In genomic region chr20:49278036-49278816, GRCh38 we compare ENCODE assay signal across 8 cellular contexts. TPM values are rescaled to one million over a fixed set of nuclear protein-coding genes. Genes with fewer than 3 reads are reported as not detected.
DNase-seq lines count a peak whose midpoint lies in the region; ATAC-seq and TF ChIP-seq lines count a peak whose summit lies in the region.

Gene ZNFX1 (minus strand): TSS chr20:49278057. CDS start chr20:49275839, 2,218 bp downstream.

- peak within 1 kb of the TSS; percentile 71 to 100 (median 98) for H3K27ac ChIP-seq in dorsolateral prefrontal cortex
- peak within 1 kb of the TSS; percentile 81 to 94 (median 92) for H3K27ac ChIP-seq in right lobe of liver

- H3K4me1 ChIP-seq in right lobe of liver = peaks cover 0 to 35% (median 14%) of the 10 kb centered on the region in 4 donors

- ATAC-seq in GM19438 (IDR thresholded peaks at IDR 0.05; ENCODE audit: low read depth, unreplicated experiment) (peak; percentile 88), HG03575 (IDR thresholded peaks at IDR 0.05; ENCODE audit: extremely low read depth, insufficient number of reproducible peaks, low FRiP score, unreplicated experiment) (peak; percentile 37), right lobe of liver (peak; percentile 84 to 97 (median 90))

- 0% methylated on average over 19 of the region's 80 CpGs for WGBS in right lobe of liver (ENCODE audit: insufficient coverage, low coverage, low lambda C conversion rate, missing lambda C conversion rate)

- H3K9me3 ChIP-seq in right lobe of liver = no peaks in the 10 kb centered on the region

- CTCF ChIA-PET in activated CD4-positive, alpha-beta memory T cell treated with anti-CD3 and anti-CD28 coated beads for 36 hours (lab: Charles Lee) = no interaction called here

- TF ChIP-seq CTCF in dorsolateral prefrontal cortex (IDR thresholded peaks at IDR 0.05 in 54 of 56, conservative IDR thresholded peaks at IDR 0.05 in 2 of 56; ENCODE audit: low read depth in 1 of 56, partially characterized antibody in 56 of 56) (peak in 45 of 56 donors; percentile 1 to 57 (median 30)), right lobe of liver (IDR thresholded peaks at IDR 0.05) (peak in 1 of 4 donors; percentile 21)

- POLR2A ChIA-PET in activated CD4-positive, alpha-beta memory T cell treated with anti-CD3 and anti-CD28 coated beads for 36 hours (lab: Charles Lee) = interaction anchor here (1.0 to 3.7 kb wide), 3 partner anchors 9 to 317 kb away, joined by 3 to 26 read pairs (median 25); no protein-coding TSS in a partner anchor

- peak within 1 kb of the TSS; percentile 56 to 100 (median 90) for H3K4me3 ChIP-seq in dorsolateral prefrontal cortex
- peak within 1 kb of the TSS; percentile 60 to 94 (median 83) for H3K4me3 ChIP-seq in right lobe of liver

- H3K36me3 Mint-ChIP-seq in activated CD4-positive, alpha-beta memory T cell treated with anti-CD3 and anti-CD28 coated beads for 36 hours = peaks cover 75% of the 10 kb centered on the region

- H3K27ac Mint-ChIP-seq in activated CD4-positive, alpha-beta memory T cell treated with anti-CD3 and anti-CD28 coated beads for 36 hours = peak within 1 kb of the TSS; percentile 99

- H3K27me3 ChIP-seq in dorsolateral prefrontal cortex = no peaks in the 10 kb centered on the region
- no peaks in the 10 kb centered on the region for H3K27me3 ChIP-seq in right lobe of liver

- TF ChIP-seq POLR2A in right lobe of liver (IDR thresholded peaks at IDR 0.05) = peak; percentile 96

- peaks cover 2% of the 10 kb centered on the region for H3K27me3 Mint-ChIP-seq in activated CD4-positive, alpha-beta memory T cell treated with anti-CD3 and anti-CD28 coated beads for 36 hours

- H3K4me3 Mint-ChIP-seq in activated CD4-positive, alpha-beta memory T cell treated with anti-CD3 and anti-CD28 coated beads for 36 hours = peak within 1 kb of the TSS; percentile 99

- peaks cover 13 to 51% (median 38%) of the 10 kb centered on the region in 4 donors for H3K36me3 ChIP-seq in right lobe of liver

- DNase-seq in CD1c-positive myeloid dendritic cell (ENCODE audit: extremely low spot score) (peak; percentile 99), NCI-H82 treated with DMSO at 0.1 percent for 48 hours (lab: John Stamatoyannopoulos, UW; ENCODE audit: unreplicated experiment) (peak; percentile 98), dorsolateral prefrontal cortex (peak; percentile 97 to 99 (median 98)), right lobe of liver (peak; percentile 99 to 100 (median 100))
- peak; percentile 99 for DNase-seq in activated CD4-positive, alpha-beta memory T cell treated with anti-CD3 and anti-CD28 coated beads for 36 hours
- peak; percentile 97 to 98 for DNase-seq in stimulated activated CD4-positive, alpha-beta T cell treated with anti-CD3 and anti-CD28 coated beads, Interleukin-4, amount 100 ng/mL, for 4 hours

- H3K9me3 Mint-ChIP-seq in activated CD4-positive, alpha-beta memory T cell treated with anti-CD3 and anti-CD28 coated beads for 36 hours = peaks cover 32% of the 10 kb centered on the region

- peaks cover 51% of the 10 kb centered on the region for H3K4me1 Mint-ChIP-seq in activated CD4-positive, alpha-beta memory T cell treated with anti-CD3 and anti-CD28 coated beads for 36 hours (ENCODE audit: low read depth)

- intact Hi-C loops in activated CD4-positive, alpha-beta memory T cell treated with anti-CD3 and anti-CD28 coated beads for 36 hours (cut with micrococcal nuclease) = loop anchor here (1.0 to 10.0 kb wide), 8 partner anchors 32 to 837 kb away; partner anchors contain the start of genes ARFGEF2, CSE1L, DDX27 and SLC9A8
- intact Hi-C loops in dorsolateral prefrontal cortex (cut with DNase I) (loop anchor here (1.0 to 5.0 kb wide), 6 partner anchors 56 to 231 kb away; partner anchors contain the start of genes STAU1 (in 2 of the 2), CSE1L (in 1 of the 2) and DDX27 (in 1 of the 2)), right lobe of liver (cut with DNase I) (no loop called here)

RNA-seq across cellular contexts. Expression of gene ZNFX1, which starts in this region (rescaled TPM):
- total RNA-seq in activated CD4-positive, alpha-beta memory T cell treated with anti-CD3 and anti-CD28 coated beads for 36 hours = 10 to 100 TPM; 42.5 to 45.3 TPM
- total RNA-seq in dorsolateral prefrontal cortex (10 to 100 TPM; 21.0 to 37.9 (median 26.1) TPM), right lobe of liver (10 to 100 TPM in 5 of 6 experiments, 1 to 10 TPM in 1; 9.3 to 17.5 (median 13.9) TPM)

Comparison
In these comparisons a context has a peak if more than half of its experiments do, and no peak if none do; other contexts are left out.
1. Peak in every context shown above with its lines: DNase-seq, ATAC-seq, H3K4me3 ChIP-seq and H3K27ac ChIP-seq.
2. ATAC-seq: peak in every context shown above with its lines; median percentile 90 in right lobe of liver; 88 in GM19438; 37 in HG03575.
3. intact Hi-C loops: an anchor here in activated CD4-positive, alpha-beta memory T cell treated with anti-CD3 and anti-CD28 coated beads for 36 hours (1.0 to 10.0 kb wide) and dorsolateral prefrontal cortex (1.0 to 5.0 kb wide); none called in right lobe of liver.